ENCODE assay signal across 17 cellular contexts in the genomic region with DNA sequence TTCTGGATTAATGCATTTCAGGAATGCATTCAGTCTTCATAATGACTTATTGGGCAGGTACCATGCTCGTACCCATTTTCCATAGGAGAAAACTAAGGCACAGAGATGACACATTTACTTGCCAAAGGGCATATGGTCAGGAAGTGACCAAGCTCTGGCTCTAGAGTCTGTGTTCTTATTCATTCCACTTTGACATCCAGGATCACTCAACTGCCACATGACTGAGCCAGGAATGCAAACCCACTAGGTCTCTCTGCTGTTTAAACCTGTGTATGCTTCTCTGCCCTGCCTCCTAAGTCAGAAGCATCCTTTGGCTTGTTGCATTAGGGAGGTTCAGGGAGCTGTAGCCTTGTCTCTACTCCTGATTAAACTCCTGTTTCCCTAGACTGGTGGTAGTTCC. TPM values are rescaled to one million over a fixed set of nuclear protein-coding genes. Genes with fewer than 3 reads are reported as not detected.
DNase-seq lines count a peak whose midpoint lies in the region; ATAC-seq and TF ChIP-seq lines count a peak whose summit lies in the region.
"Had no signal": no experiment of that assay in that cellular context is flagged by ENCODE, and none has a peak within 500 bp of the region (broad histone marks: within the 10 kb centered on the region; RNA-seq: fewer than 3 reads in every experiment).

No MANE protein-coding gene starts in this region.

- H3K36me3 ChIP-seq in thyroid gland = no peaks in the 10 kb centered on the region
- H3K36me3 ChIP-seq: BLaER1, HAP-1 had no signal

- WGBS in thyroid gland, 2 donors = 81 to 91% methylated on average over 1 of the region's 1 CpG

- intact Hi-C loops in thyroid gland (cut with DNase I) = no loop called here

- H3K4me3 ChIP-seq in thyroid gland (replicated peaks in 1 of 3) = no peak overlapping the region
- H3K4me3 ChIP-seq: BLaER1, GM23248, HAP-1, K562 had no signal

- ATAC-seq in GM21526 (IDR thresholded peaks at IDR 0.05; ENCODE audit: low FRiP score, unreplicated experiment) = no peak
- no peak for ATAC-seq in HG02678 (IDR thresholded peaks at IDR 0.05; ENCODE audit: unreplicated experiment)
- ATAC-seq: K562 had no signal

- peak; percentile 52 for DNase-seq in M059J (ENCODE audit: low read depth)
- peak; percentile 67 for DNase-seq in SK-MEL-5 (ENCODE audit: low read depth, low spot score)
- peak; percentile 29 for DNase-seq in kidney glomerular epithelial cell (lab: John Stamatoyannopoulos, UW)
- peak; percentile 35 to 42 for DNase-seq in thyroid gland
- DNase-seq in activated CD4-positive, alpha-beta T cell treated with anti-CD3 and anti-CD28 coated beads, Interleukin-2, amount 50 U/mL, for 48 hours = no peak
- no peak for DNase-seq in NCI-H187 treated with DMSO at 0.1 percent for 48 hours (lab: John Stamatoyannopoulos, UW)
- DNase-seq: Calu3; CD4-positive, alpha-beta memory T cell; DND-41; GM23248; IMR-90 had no signal

- no peaks in the 10 kb centered on the region for H3K9me3 ChIP-seq in thyroid gland
- H3K9me3 ChIP-seq: BLaER1, HAP-1 had no signal

- H3K27me3 ChIP-seq in thyroid gland = no peaks in the 10 kb centered on the region

- H3K27ac ChIP-seq in thyroid gland = no peak overlapping the region
- H3K27ac ChIP-seq: BLaER1, GM23248 had no signal

- no peak for TF ChIP-seq POLR2A in thyroid gland (IDR thresholded peaks at IDR 0.05)

- peaks cover 6 to 13% of the 10 kb centered on the region in 2 donors for H3K4me1 ChIP-seq in thyroid gland
- H3K4me1 ChIP-seq: BLaER1 had no signal

- in situ Hi-C loops in SK-MEL-5 (cut with HindIII; ENCODE audit: low pct_unique_long_range_greater_than_20kb, low sequenced_read_pairs) = no loop called here

- no peak for TF ChIP-seq CTCF in thyroid gland (IDR thresholded peaks at IDR 0.05)

RNA-seq across cellular contexts. Expression of gene KAZN, which starts 7.5 kb away (rescaled TPM):
- total RNA-seq in M059J (2014; rRNA removed; shearing (Covaris generic)) = 2.0 and 6.4 TPM in 2 replicates
- 6.5 and 7.0 TPM in 2 replicates for total RNA-seq in SK-MEL-5 (2014; rRNA removed; shearing (Covaris generic))
- polyA plus RNA-seq in SK-MEL-5 (2015; cell fraction: cytosol; rRNA removed) = 31.7 and 35.7 TPM in 2 replicates
- polyA plus RNA-seq in SK-MEL-5 (2015; cell fraction: nucleus; rRNA removed) = 42.1 and 43.3 TPM in 2 replicates
- 10 to 100 TPM; 14.8 to 28.6 (median 18.2) TPM for total RNA-seq in thyroid gland
- polyA plus RNA-seq: CD14-positive monocyte had no signal

Comparison
In these comparisons a context has a peak if more than half of its experiments do, and no peak if none do; other contexts are left out.
1. DNase-seq: peak in M059J (single experiment), SK-MEL-5 (single experiment), kidney glomerular epithelial cell (single experiment) and thyroid gland (2 of 2); none in activated CD4-positive, alpha-beta T cell treated with anti-CD3 and anti-CD28 coated beads, Interleukin-2, amount 50 U/mL, for 48 hours (0 of 2) and NCI-H187 treated with DMSO at 0.1 percent for 48 hours (single experiment).